8 cellular contexts compared by ENCODE assay signal in the genomic region with DNA sequence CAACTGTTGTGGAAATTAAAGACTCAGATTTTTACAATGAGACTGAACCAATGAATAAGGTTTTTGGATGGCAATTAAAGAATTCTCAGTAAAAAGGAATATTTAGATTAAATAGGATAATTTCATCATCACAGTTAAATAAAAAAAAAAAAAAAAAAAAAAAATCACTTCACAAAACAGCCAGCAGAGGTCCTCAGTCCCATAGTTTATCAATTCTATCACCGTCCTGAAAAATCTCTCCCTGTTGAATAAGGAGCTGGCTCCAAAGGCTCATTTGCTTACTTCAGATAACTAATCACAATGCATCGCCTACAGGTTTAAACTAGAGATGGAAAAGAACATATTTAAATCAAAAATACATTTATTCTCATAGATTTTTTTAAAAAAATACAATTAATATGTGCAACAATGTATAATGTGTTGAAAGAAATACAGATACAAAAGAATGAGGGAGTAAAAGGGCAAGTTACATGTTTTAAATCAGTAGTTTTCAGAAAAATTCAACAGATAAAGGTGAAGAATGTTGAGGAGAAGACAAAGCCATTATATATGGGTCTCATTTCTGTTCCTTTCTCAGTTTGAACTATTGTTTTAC.
DNase-seq lines count a peak whose midpoint lies in the region; ATAC-seq and TF ChIP-seq lines count a peak whose summit lies in the region.

No MANE protein-coding gene starts in this region.

- no peaks in the 10 kb centered on the region for H3F3A ChIP-seq in SU-DHL-6 (ENCODE audit: insufficient read depth)

- H3K4me3 ChIP-seq in heart left ventricle, result no peak overlapping the region
- H3K4me3 ChIP-seq in right cardiac atrium (ENCODE audit: low read length), result no peak overlapping the region
- no peak overlapping the region for H3K4me3 ChIP-seq in NB4 (ENCODE audit: low read depth, low read length)
- H3K4me3 ChIP-seq in SU-DHL-6 (ENCODE audit: insufficient read depth, low read length, poor library complexity, severe bottlenecking), result no peak overlapping the region

- H3K4me2 ChIP-seq in SU-DHL-6 (ENCODE audit: low read depth, low read length, poor library complexity, severe bottlenecking), result no peak overlapping the region

- H3K27me3 ChIP-seq in heart left ventricle (peaks cover 0 to 14% (median 0%) of the 10 kb centered on the region in 9 donors), right cardiac atrium (ENCODE audit: control insufficient read depth, insufficient read depth) (no peaks in the 10 kb centered on the region), SU-DHL-6 (ENCODE audit: low read length) (no peaks in the 10 kb centered on the region)

- H3K36me3 ChIP-seq in heart left ventricle (no peaks in the 10 kb centered on the region), SU-DHL-6 (ENCODE audit: low read length) (no peaks in the 10 kb centered on the region)

- no peaks in the 10 kb centered on the region for H4K20me1 ChIP-seq in SU-DHL-6 (ENCODE audit: low read depth, low read length)

- 0 to 4% (median 1%) methylated on average over 2 of the region's 2 CpGs for WGBS in heart left ventricle, 4 donors
- WGBS in right cardiac atrium, result under 1% methylated on average over 2 of the region's 2 CpGs

- peaks cover 0 to 8% (median 0%) of the 10 kb centered on the region in 12 donors for H3K4me1 ChIP-seq in heart left ventricle
- no peaks in the 10 kb centered on the region for H3K4me1 ChIP-seq in right cardiac atrium (ENCODE audit: control insufficient read depth, insufficient read depth, low read length)

- ATAC-seq in heart left ventricle, result no peak
- ATAC-seq in right cardiac atrium, result no peak
- no peak for ATAC-seq in HG02642 (IDR thresholded peaks at IDR 0.05; ENCODE audit: poor library complexity, unreplicated experiment)

- no peaks in the 10 kb centered on the region for H3K9me2 ChIP-seq in SU-DHL-6 (replicated peaks; ENCODE audit: insufficient read depth, low read length)

- DNase-seq in heart left ventricle, result no peak
- no peak for DNase-seq in right cardiac atrium
- peak; percentile 39 for DNase-seq in NB4 (ENCODE audit: low read depth)
- DNase-seq in germinal center (ENCODE audit: low spot score), result peak; percentile 5
- DNase-seq in stromal cell of bone marrow (ENCODE audit: low read depth), result peak; percentile 14
- DNase-seq in activated naive CD4-positive, alpha-beta T cell treated with Interleukin-2 at 50 U/mL for 16 hours, result no peak

- H2AFZ ChIP-seq in SU-DHL-6 (ENCODE audit: low read depth, low read length, severe bottlenecking), result no peak overlapping the region

- intact Hi-C loops in heart left ventricle (cut with DNase I), result no loop called here
- intact Hi-C loops in right cardiac atrium (cut with DNase I), result no loop called here

- no peak overlapping the region for H3K27ac ChIP-seq in heart left ventricle
- H3K27ac ChIP-seq in right cardiac atrium (ENCODE audit: low read length), result no peak overlapping the region
- H3K27ac ChIP-seq in SU-DHL-6 (ENCODE audit: low read depth, low read length), result no peak overlapping the region

- H3K9ac ChIP-seq in SU-DHL-6 (ENCODE audit: low read length), result no peak overlapping the region

- H3K9me3 ChIP-seq in heart left ventricle (no peaks in the 10 kb centered on the region), right cardiac atrium (ENCODE audit: control insufficient read depth, low read length) (no peaks in the 10 kb centered on the region), SU-DHL-6 (ENCODE audit: insufficient read depth, low read length) (no peaks in the 10 kb centered on the region)

- TF ChIP-seq CTCF in heart left ventricle (IDR thresholded peaks at IDR 0.05) (peak; percentile 42 to 71 (median 60)), NB4 (IDR thresholded peaks at IDR 0.05; ENCODE audit: low read depth, low read length) (peak; percentile 25), SU-DHL-6 (IDR thresholded peaks at IDR 0.05; ENCODE audit: insufficient read depth, low read length, poor library complexity, severe bottlenecking) (peak; percentile 30)

- TF ChIP-seq POLR2A in heart left ventricle (IDR thresholded peaks at IDR 0.05) (no peak), NB4 (IDR thresholded peaks at IDR 0.05; ENCODE audit: extremely low read depth, insufficient read length) (no peak)

- H3K79me2 ChIP-seq in SU-DHL-6 (ENCODE audit: insufficient read depth, low read length), result no peaks in the 10 kb centered on the region

Comparison
In these comparisons a context has a peak if more than half of its experiments do, and no peak if none do; other contexts are left out.
1. DNase-seq: peak in NB4 (single experiment), germinal center (single experiment) and stromal cell of bone marrow (single experiment); none in heart left ventricle (0 of 5), right cardiac atrium (0 of 3) and activated naive CD4-positive, alpha-beta T cell treated with Interleukin-2 at 50 U/mL for 16 hours (single experiment).
2. Peak in every context shown above with its lines, with median percentiles within 50 percentile points of each other: CTCF ChIP-seq.